In the genomic region with DNA sequence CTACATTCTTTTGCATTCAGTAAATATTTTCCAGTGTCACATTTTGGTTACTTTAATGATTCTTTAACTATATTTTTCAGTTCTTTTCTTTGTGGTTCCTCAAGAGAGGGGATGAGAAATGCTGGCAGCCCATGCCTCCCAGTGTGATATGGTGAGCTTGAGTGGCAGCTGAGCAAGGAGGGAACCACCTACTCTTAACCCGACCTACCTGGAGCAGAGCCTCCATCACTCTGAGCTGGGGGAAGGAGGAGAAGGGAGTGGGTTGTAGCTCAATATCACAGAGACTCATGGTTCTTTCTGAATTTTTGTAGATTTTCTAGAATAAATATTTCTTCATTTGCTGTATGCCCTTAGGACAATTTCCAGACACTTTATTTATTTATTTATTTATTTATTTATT, we compare ENCODE assay signal across 2 cellular contexts. TPM values are rescaled to one million over a fixed set of nuclear protein-coding genes. Genes with fewer than 3 reads are reported as not detected.
"Had no signal": no experiment of that assay in that cellular context is flagged by ENCODE, and none has a peak within 500 bp of the region (broad histone marks: within the 10 kb centered on the region; RNA-seq: fewer than 3 reads in every experiment).

No MANE protein-coding gene starts in this region.

RNA-seq across cellular contexts. Expression of gene FAM153A, which starts 37.0 kb away (rescaled TPM):
- total RNA-seq: ascending aorta, astrocyte had no signal
